ENCODE assay signal across 8 cellular contexts in genomic region chr17:21213491-21214014, GRCh38. TPM values are rescaled to one million over a fixed set of nuclear protein-coding genes. Genes with fewer than 3 reads are reported as not detected.
DNase-seq lines count a peak whose midpoint lies in the region; ATAC-seq and FAIRE-seq lines count a peak whose summit lies in the region.

No MANE protein-coding gene starts in this region.

- H3K36me3 Mint-ChIP-seq in activated T-cell treated with anti-CD3 and anti-CD28 coated beads, Interleukin-2, amount 50 U/mL, for 72 hours (ENCODE audit: insufficient read depth in 2 of 2), result peaks cover 2 to 3% of the 10 kb centered on the region in 2 donors

- peaks cover 26% of the 10 kb centered on the region for H3K36me3 ChIP-seq in HUES48 (ENCODE audit: control insufficient read depth, insufficient read depth, low read length)

- peak overlapping the region; percentile 97 for H3K9ac ChIP-seq in HUES48 (ENCODE audit: low read depth, low read length)

- peak; percentile 46 to 49 for DNase-seq in activated T-cell treated with anti-CD3 and anti-CD28 coated beads, Interleukin-2, amount 50 U/mL, for 72 hours
- DNase-seq in Right ventricle myocardium superior (peak; percentile 75), posterior vena cava (ENCODE audit: low spot score) (peak; percentile 89), RCC 7860 (ENCODE audit: low spot score) (no peak), NCI-H2196 (lab: John Stamatoyannopoulos, UW; ENCODE audit: unreplicated experiment) (no peak)

- H3K4me1 ChIP-seq in HUES48 (ENCODE audit: control insufficient read depth, insufficient read depth, low read length), result peaks cover 20% of the 10 kb centered on the region

- no peaks in the 10 kb centered on the region for H3K9me3 Mint-ChIP-seq in activated T-cell treated with anti-CD3 and anti-CD28 coated beads, Interleukin-2, amount 50 U/mL, for 72 hours

- peak overlapping the region; percentile 69 for H3K27ac Mint-ChIP-seq in activated T-cell treated with anti-CD3 and anti-CD28 coated beads, Interleukin-2, amount 50 U/mL, for 72 hours

- peak; percentile 27 for ATAC-seq in GM21528 (IDR thresholded peaks at IDR 0.05; ENCODE audit: low FRiP score, unreplicated experiment)
- ATAC-seq in activated T-cell treated with anti-CD3 and anti-CD28 coated beads, Interleukin-2, amount 50 U/mL, for 72 hours (replicated peaks in 1 of 2), result peak; percentile 22 to 28
- ATAC-seq in Right ventricle myocardium superior (ENCODE audit: poor library complexity), result peak; percentile 10

- no peak for FAIRE-seq in RCC 7860 (lab: Jason Lieb, UNC)

- peak overlapping the region; percentile 97 for H3K27ac ChIP-seq in HUES48 (ENCODE audit: low read depth, low read length)

- peaks cover 70% of the 10 kb centered on the region for H3K4me1 Mint-ChIP-seq in activated T-cell treated with anti-CD3 and anti-CD28 coated beads, Interleukin-2, amount 50 U/mL, for 72 hours (ENCODE audit: low read depth)

- peak overlapping the region; percentile 90 to 92 for H3K4me3 Mint-ChIP-seq in activated T-cell treated with anti-CD3 and anti-CD28 coated beads, Interleukin-2, amount 50 U/mL, for 72 hours

- H3K27me3 ChIP-seq in HUES48 (ENCODE audit: control insufficient read depth, insufficient read depth, low read length), result no peaks in the 10 kb centered on the region

- intact Hi-C loops in Right ventricle myocardium superior (cut with DNase I) (loop anchor here (10.0 kb wide), 2 partner anchors 51 to 89 kb away; partner anchors contain the start of gene DHRS7B), posterior vena cava (cut with DNase I) (loop anchor here in 1 of 2 donors (5.0 kb wide), 1 partner anchor 86 kb away; the partner anchor contains the start of gene DHRS7B)

- no peaks in the 10 kb centered on the region for H3K27me3 Mint-ChIP-seq in activated T-cell treated with anti-CD3 and anti-CD28 coated beads, Interleukin-2, amount 50 U/mL, for 72 hours (ENCODE audit: low read depth)

- H3K4me3 ChIP-seq in GM08714 (ENCODE audit: low read length) (peak overlapping the region; percentile 90), HUES48 (ENCODE audit: low read depth, low read length) (peak overlapping the region; percentile 94)

- no peaks in the 10 kb centered on the region for H3K9me3 ChIP-seq in HUES48 (ENCODE audit: control insufficient read depth, insufficient read depth, low read length)

RNA-seq across cellular contexts. Expression of gene TMEM11, which starts 0.4 kb away (rescaled TPM):
- total RNA-seq in activated T-cell treated with anti-CD3 and anti-CD28 coated beads, Interleukin-2, amount 50 U/mL, for 72 hours, result 10 to 100 TPM; 21.4 to 25.9 TPM
- total RNA-seq in Right ventricle myocardium superior (31.9 TPM), posterior vena cava (10 to 100 TPM; 18.5 to 18.7 TPM)

RNA-seq across cellular contexts. Expression of gene NATD1, which starts 39.7 kb away (rescaled TPM):
- total RNA-seq in activated T-cell treated with anti-CD3 and anti-CD28 coated beads, Interleukin-2, amount 50 U/mL, for 72 hours, result 1 to 10 TPM; 7.4 to 8.8 TPM
- 19.1 TPM for total RNA-seq in Right ventricle myocardium superior
- 1 to 10 TPM; 7.8 to 8.8 TPM for total RNA-seq in posterior vena cava

Comparison
In these comparisons a context has a peak if more than half of its experiments do, and no peak if none do; other contexts are left out.
1. DNase-seq: peak in activated T-cell treated with anti-CD3 and anti-CD28 coated beads, Interleukin-2, amount 50 U/mL, for 72 hours (2 of 2), Right ventricle myocardium superior (single experiment) and posterior vena cava (single experiment); none in RCC 7860 (single experiment) and NCI-H2196 (single experiment).
2. Peak in every context shown above with its lines, with median percentiles within 50 percentile points of each other: ATAC-seq.